In genomic region chr17:31093866-31094599, GRCh38 we compare ENCODE assay signal across 8 cellular contexts. TPM values are rescaled to one million over a fixed set of nuclear protein-coding genes. Genes with fewer than 3 reads are reported as not detected.
DNase-seq lines count a peak whose midpoint lies in the region; ATAC-seq, FAIRE-seq and TF ChIP-seq lines count a peak whose summit lies in the region.

No MANE protein-coding gene starts in this region.

- FAIRE-seq in D721Med (lab: Jason Lieb, UNC): no peak

- H3K4me1 ChIP-seq in heart left ventricle (peaks cover 0 to 17% (median 6%) of the 10 kb centered on the region in 12 donors), thoracic aorta (ENCODE audit: control insufficient read depth in 1 of 2, low read depth in 2 of 2) (peaks cover 5 to 6% of the 10 kb centered on the region in 2 donors)

- peak overlapping the region; percentile 62 for H3K27ac Mint-ChIP-seq in activated T-helper 17 cell treated with anti-CD3 and anti-CD28 coated beads, Interleukin-2, amount 50 U/mL, for 72 hours

- no peaks in the 10 kb centered on the region for H3K27me3 ChIP-seq in heart left ventricle
- H3K27me3 ChIP-seq in layer of hippocampus (ENCODE audit: control insufficient read depth, insufficient read depth, low read length): no peaks in the 10 kb centered on the region
- no peaks in the 10 kb centered on the region for H3K27me3 ChIP-seq in thoracic aorta (replicated peaks; ENCODE audit: insufficient read depth)

- intact Hi-C loops in heart left ventricle (cut with DNase I): loop anchor here in 2 of 10 donors (10.0 kb wide), 2 partner anchors 61 to 111 kb away; no protein-coding TSS in a partner anchor
- intact Hi-C loops in cardiac septum (cut with DNase I): no loop called here

- TF ChIP-seq CTCF in heart left ventricle (IDR thresholded peaks at IDR 0.05) (no peak), thoracic aorta (IDR thresholded peaks at IDR 0.05) (no peak), D721Med (IDR thresholded peaks at IDR 0.05; ENCODE audit: insufficient read depth, missing control alignments) (no peak), GM20000 (IDR thresholded peaks at IDR 0.05; ENCODE audit: extremely low read depth, missing control alignments) (no peak)

- H3K9me3 ChIP-seq in heart left ventricle (no peaks in the 10 kb centered on the region), thoracic aorta (no peaks in the 10 kb centered on the region)

- H3K9me3 Mint-ChIP-seq in activated T-helper 17 cell treated with anti-CD3 and anti-CD28 coated beads, Interleukin-2, amount 50 U/mL, for 72 hours: no peaks in the 10 kb centered on the region

- H3K36me3 ChIP-seq in heart left ventricle (no peaks in the 10 kb centered on the region), thoracic aorta (no peaks in the 10 kb centered on the region)

- DNase-seq in heart left ventricle (no peak), cardiac septum (ENCODE audit: low spot score) (no peak), thoracic aorta (ENCODE audit: low spot score) (no peak), D721Med (ENCODE audit: insufficient read length, low spot score) (no peak), GM20000 (ENCODE audit: low spot score) (no peak)
- no peak for DNase-seq in activated CD4-positive, CD25-positive, alpha-beta regulatory T cell treated with anti-CD3 and anti-CD28 coated beads, Interleukin-2, amount 50 U/mL, for 72 hours

- peaks cover 13% of the 10 kb centered on the region for H3K4me1 Mint-ChIP-seq in activated T-helper 17 cell treated with anti-CD3 and anti-CD28 coated beads, Interleukin-2, amount 50 U/mL, for 72 hours

- ATAC-seq in heart left ventricle: no peak
- no peak for ATAC-seq in activated T-helper 17 cell treated with anti-CD3 and anti-CD28 coated beads, Interleukin-2, amount 50 U/mL, for 72 hours (replicated peaks)
- ATAC-seq in thoracic aorta (ENCODE audit: insufficient number of reproducible peaks, low FRiP score, low read depth): no peak

- peaks cover 8% of the 10 kb centered on the region for H3K36me3 Mint-ChIP-seq in activated T-helper 17 cell treated with anti-CD3 and anti-CD28 coated beads, Interleukin-2, amount 50 U/mL, for 72 hours (ENCODE audit: low read depth)

- 32 to 34% (median 34%) methylated on average over 17 of the region's 17 CpGs for WGBS in heart left ventricle, 4 donors

- TF ChIP-seq POLR2A in heart left ventricle (IDR thresholded peaks at IDR 0.05): no peak

- H3K4me3 ChIP-seq in heart left ventricle (peak overlapping the region; percentile 59 to 99 (median 89)), thoracic aorta (peak overlapping the region; percentile 99)

- peak overlapping the region; percentile 97 for H3K4me3 Mint-ChIP-seq in activated T-helper 17 cell treated with anti-CD3 and anti-CD28 coated beads, Interleukin-2, amount 50 U/mL, for 72 hours

- no peaks in the 10 kb centered on the region for H3K27me3 Mint-ChIP-seq in activated T-helper 17 cell treated with anti-CD3 and anti-CD28 coated beads, Interleukin-2, amount 50 U/mL, for 72 hours

- H3K27ac ChIP-seq in heart left ventricle: peak overlapping the region; percentile 76 to 97 (median 94)
- peak overlapping the region; percentile 80 for H3K27ac ChIP-seq in layer of hippocampus (ENCODE audit: low read depth, low read length)
- peak overlapping the region; percentile 96 to 98 for H3K27ac ChIP-seq in thoracic aorta

RNA-seq across cellular contexts. Expression of gene NF1, which starts 0.7 kb away (rescaled TPM):
- total RNA-seq in heart left ventricle: 10 to 100 TPM; 43.8 to 82.0 (median 55.2) TPM
- polyA plus RNA-seq in heart left ventricle: 1 to 10 TPM; 6.8 to 9.0 TPM
- 53.6 TPM for total RNA-seq in cardiac septum
- 10 to 100 TPM; 27.6 to 44.4 TPM for total RNA-seq in activated T-helper 17 cell treated with anti-CD3 and anti-CD28 coated beads, Interleukin-2, amount 50 U/mL, for 72 hours
- 100 to 1,000 TPM in 1 of 2 donors, 10 to 100 TPM in 1; 60.9 to 105 TPM for total RNA-seq in thoracic aorta
